ENCODE assay signal across 8 cellular contexts in genomic region chr6:152301806-152302568, GRCh38.
A peak's percentile ranks its signal among the peaks of the same experiment; 100 is the strongest.
DNase-seq lines count a peak whose midpoint lies in the region; ATAC-seq, FAIRE-seq and TF ChIP-seq lines count a peak whose summit lies in the region.

No MANE protein-coding gene starts in this region.

- H3K4me1 Mint-ChIP-seq in activated T-helper 1 cell treated with anti-CD3 and anti-CD28 coated beads, Interleukin-12 subunit alpha, Interleukin-12 subunit beta, Interleukin-2, Interleukin-4 antibody, amounts not matched to agents 30 ng/mL and 10 ng/mL and 1 ng/mL, durations not matched to agents 14 hours and 24 hours and 36 hours (ENCODE audit: low read depth), result peaks cover 41% of the 10 kb centered on the region
- H3K4me1 Mint-ChIP-seq in naive thymus-derived CD4-positive, alpha-beta T cell, result peaks cover 21 to 49% (median 39%) of the 10 kb centered on the region in 7 donors
- peaks cover 35% of the 10 kb centered on the region for H3K4me1 Mint-ChIP-seq in stimulated activated memory B cell treated with anti-CD40 and anti-IgM and Interleukin-4, amounts not matched to agents 10 μg/mL and 1 μg/mL and 100 μg/mL, for 72 hours

- CTCF ChIA-PET in naive thymus-derived CD4-positive, alpha-beta T cell (lab: Charles Lee), result interaction anchor here (0.7 to 4.2 kb wide), 9 partner anchors 9 to 612 kb away, joined by 3 to 47 read pairs (median 5); no protein-coding TSS in a partner anchor

- peaks cover 6% of the 10 kb centered on the region for H3K36me3 Mint-ChIP-seq in activated T-helper 1 cell treated with anti-CD3 and anti-CD28 coated beads, Interleukin-12 subunit alpha, Interleukin-12 subunit beta, Interleukin-2, Interleukin-4 antibody, amounts not matched to agents 30 ng/mL and 10 ng/mL and 1 ng/mL, durations not matched to agents 14 hours and 24 hours and 36 hours (ENCODE audit: low read depth)
- H3K36me3 Mint-ChIP-seq in naive thymus-derived CD4-positive, alpha-beta T cell, result peaks cover 0 to 3% (median 0%) of the 10 kb centered on the region in 5 donors
- H3K36me3 Mint-ChIP-seq in stimulated activated memory B cell treated with anti-CD40 and anti-IgM and Interleukin-4, amounts not matched to agents 10 μg/mL and 1 μg/mL and 100 μg/mL, for 72 hours, result peaks cover 4% of the 10 kb centered on the region

- H3K27ac Mint-ChIP-seq in activated T-helper 1 cell treated with anti-CD3 and anti-CD28 coated beads, Interleukin-12 subunit alpha, Interleukin-12 subunit beta, Interleukin-2, Interleukin-4 antibody, amounts not matched to agents 30 ng/mL and 10 ng/mL and 1 ng/mL, durations not matched to agents 14 hours and 24 hours and 36 hours, result peak overlapping the region; percentile 99
- peak overlapping the region; percentile 92 to 100 (median 99) for H3K27ac Mint-ChIP-seq in naive thymus-derived CD4-positive, alpha-beta T cell
- peak overlapping the region; percentile 96 for H3K27ac Mint-ChIP-seq in stimulated activated memory B cell treated with anti-CD40 and anti-IgM and Interleukin-4, amounts not matched to agents 10 μg/mL and 1 μg/mL and 100 μg/mL, for 72 hours

- TF ChIP-seq CTCF in Peyer's patch (IDR thresholded peaks at IDR 0.05), result peak; percentile 23 to 70 (median 48)
- peak; percentile 43 for TF ChIP-seq CTCF in fibroblast of mammary gland (conservative IDR thresholded peaks at IDR 0.05; ENCODE audit: control insufficient read depth, insufficient read depth, low read depth, low read length)

- DNase-seq in Caki2 (ENCODE audit: low read depth), result peak; percentile 78
- DNase-seq in HTR-8/SVneo (ENCODE audit: insufficient read length, low spot score), result peak; percentile 76
- peak; percentile 77 to 95 (median 90) for DNase-seq in Peyer's patch
- DNase-seq in activated T-helper 1 cell treated with anti-CD3 and anti-CD28 coated beads, Interleukin-12 subunit alpha, Interleukin-12 subunit beta, Interleukin-2, Interleukin-4 antibody, amounts not matched to agents 30 ng/mL and 10 ng/mL and 1 ng/mL, durations not matched to agents 14 hours and 24 hours and 36 hours (ENCODE audit: low spot score), result peak; percentile 88
- peak; percentile 86 for DNase-seq in fibroblast of mammary gland (ENCODE audit: low read depth)
- peak; percentile 76 to 91 (median 87) for DNase-seq in naive thymus-derived CD4-positive, alpha-beta T cell

- H3K4me1 ChIP-seq in Peyer's patch, result peaks cover 0 to 7% (median 3%) of the 10 kb centered on the region in 4 donors
- peaks cover 12 to 14% of the 10 kb centered on the region in 2 donors for H3K4me1 ChIP-seq in naive thymus-derived CD4-positive, alpha-beta T cell (ENCODE audit: control insufficient read depth in 2 of 2, insufficient read depth in 2 of 2, low read length in 2 of 2)

- ATAC-seq in GM21381 (IDR thresholded peaks at IDR 0.05; ENCODE audit: unreplicated experiment), result peak; percentile 92
- peak; percentile 98 for ATAC-seq in naive thymus-derived CD4-positive, alpha-beta T cell
- ATAC-seq in stimulated activated memory B cell treated with anti-CD40 and anti-IgM and Interleukin-4, amounts not matched to agents 10 μg/mL and 1 μg/mL and 100 μg/mL, for 72 hours, result peak; percentile 99

- peak; percentile 79 for FAIRE-seq in HTR-8/SVneo (lab: Jason Lieb, UNC)

- peak in 1 of 2 donors; percentile 44 for TF ChIP-seq POLR2A in Peyer's patch (IDR thresholded peaks at IDR 0.05)

- H3K27me3 Mint-ChIP-seq in activated T-helper 1 cell treated with anti-CD3 and anti-CD28 coated beads, Interleukin-12 subunit alpha, Interleukin-12 subunit beta, Interleukin-2, Interleukin-4 antibody, amounts not matched to agents 30 ng/mL and 10 ng/mL and 1 ng/mL, durations not matched to agents 14 hours and 24 hours and 36 hours (ENCODE audit: insufficient read depth), result peaks cover 4% of the 10 kb centered on the region
- no peaks in the 10 kb centered on the region for H3K27me3 Mint-ChIP-seq in naive thymus-derived CD4-positive, alpha-beta T cell
- H3K27me3 Mint-ChIP-seq in stimulated activated memory B cell treated with anti-CD40 and anti-IgM and Interleukin-4, amounts not matched to agents 10 μg/mL and 1 μg/mL and 100 μg/mL, for 72 hours, result no peaks in the 10 kb centered on the region

- H3K9me3 Mint-ChIP-seq in activated T-helper 1 cell treated with anti-CD3 and anti-CD28 coated beads, Interleukin-12 subunit alpha, Interleukin-12 subunit beta, Interleukin-2, Interleukin-4 antibody, amounts not matched to agents 30 ng/mL and 10 ng/mL and 1 ng/mL, durations not matched to agents 14 hours and 24 hours and 36 hours, result no peaks in the 10 kb centered on the region
- peaks cover 0 to 2% (median 0%) of the 10 kb centered on the region in 11 donors for H3K9me3 Mint-ChIP-seq in naive thymus-derived CD4-positive, alpha-beta T cell
- no peaks in the 10 kb centered on the region for H3K9me3 Mint-ChIP-seq in stimulated activated memory B cell treated with anti-CD40 and anti-IgM and Interleukin-4, amounts not matched to agents 10 μg/mL and 1 μg/mL and 100 μg/mL, for 72 hours

- intact Hi-C loops in activated T-helper 1 cell treated with anti-CD3 and anti-CD28 coated beads, Interleukin-12 subunit alpha, Interleukin-12 subunit beta, Interleukin-2, Interleukin-4 antibody, amounts not matched to agents 30 ng/mL and 10 ng/mL and 1 ng/mL, durations not matched to agents 14 hours and 24 hours and 36 hours (cut with micrococcal nuclease), result loop anchor here (1.0 to 5.0 kb wide), 9 partner anchors 36 to 911 kb away; partner anchors contain the start of genes FBXO5, RMND1 and ZBTB2
- intact Hi-C loops in naive thymus-derived CD4-positive, alpha-beta T cell (cut with micrococcal nuclease), result loop anchor here (1.0 to 10.0 kb wide), 14 partner anchors 8 to 1943 kb away; partner anchors contain the start of genes FBXO5 (in 2 of the 2), RMND1 (in 2 of the 2) and MTRF1L (in 1 of the 2)

- H3K4me3 ChIP-seq in Peyer's patch (peak overlapping the region; percentile 46 to 63 (median 60)), fibroblast of mammary gland (ENCODE audit: control insufficient read depth, low read depth, low read length) (peak overlapping the region; percentile 84)
- peak overlapping the region; percentile 84 for H3K4me3 ChIP-seq in naive thymus-derived CD4-positive, alpha-beta T cell (ENCODE audit: low read length)

- in situ Hi-C loops in Caki2 (cut with HindIII; ENCODE audit: low pct_unique_long_range_greater_than_20kb, low sequenced_read_pairs), result no loop called here

- POLR2A ChIA-PET in naive thymus-derived CD4-positive, alpha-beta T cell (lab: Charles Lee), result interaction anchor here (0.7 to 2.6 kb wide), 14 partner anchors 8 to 912 kb away, joined by 3 to 13 read pairs (median 4); no protein-coding TSS in a partner anchor

- no peaks in the 10 kb centered on the region for H3K36me3 ChIP-seq in Peyer's patch
- H3K36me3 ChIP-seq in naive thymus-derived CD4-positive, alpha-beta T cell (ENCODE audit: control insufficient read depth in 2 of 3, insufficient read depth in 3 of 3, low read length in 3 of 3), result peaks cover 0 to 4% (median 0%) of the 10 kb centered on the region in 3 experiments

- H3K4me3 Mint-ChIP-seq in activated T-helper 1 cell treated with anti-CD3 and anti-CD28 coated beads, Interleukin-12 subunit alpha, Interleukin-12 subunit beta, Interleukin-2, Interleukin-4 antibody, amounts not matched to agents 30 ng/mL and 10 ng/mL and 1 ng/mL, durations not matched to agents 14 hours and 24 hours and 36 hours, result peak overlapping the region; percentile 98
- H3K4me3 Mint-ChIP-seq in naive thymus-derived CD4-positive, alpha-beta T cell, result peak overlapping the region; percentile 87 to 100 (median 100)
- peak overlapping the region; percentile 98 for H3K4me3 Mint-ChIP-seq in stimulated activated memory B cell treated with anti-CD40 and anti-IgM and Interleukin-4, amounts not matched to agents 10 μg/mL and 1 μg/mL and 100 μg/mL, for 72 hours

- peak overlapping the region; percentile 74 to 88 (median 86) for H3K27ac ChIP-seq in Peyer's patch
- peak overlapping the region; percentile 85 for H3K27ac ChIP-seq in naive thymus-derived CD4-positive, alpha-beta T cell (ENCODE audit: low read depth, low read length)

- no peaks in the 10 kb centered on the region for H3K9me3 ChIP-seq in Peyer's patch
- H3K9me3 ChIP-seq in naive thymus-derived CD4-positive, alpha-beta T cell (ENCODE audit: control insufficient read depth in 2 of 3, low read length in 3 of 3), result no peaks in the 10 kb centered on the region

- no peaks in the 10 kb centered on the region for H3K27me3 ChIP-seq in Peyer's patch
- H3K27me3 ChIP-seq in naive thymus-derived CD4-positive, alpha-beta T cell (ENCODE audit: control insufficient read depth in 2 of 2, insufficient read depth in 2 of 2, low read length in 2 of 2), result no peaks in the 10 kb centered on the region

Comparison
In these comparisons a context has a peak if more than half of its experiments do, and no peak if none do; other contexts are left out.
1. Peak in every context shown above with its lines: DNase-seq, ATAC-seq, H3K4me3 ChIP-seq and H3K27ac ChIP-seq.